ENCODE assay signal across 1 cellular context in genomic region chr9:128102861-128103588, GRCh38.
TF ChIP-seq lines count a peak whose summit lies in the region.

No MANE protein-coding gene starts in this region.

TF ChIP-seq in IMR-90, 13 proteins besides CTCF, POLR2A, EP300 and RAD21 (continued from another document):
- TF ChIP-seq ELK1 (IDR thresholded peaks at IDR 0.05; ENCODE audit: borderline replicate concordance, low read depth, low read length): no peak
- TF ChIP-seq FOS (IDR thresholded peaks at IDR 0.05; ENCODE audit: low read depth, low read length): no peak
- TF ChIP-seq RFX5 (IDR thresholded peaks at IDR 0.05; ENCODE audit: low read depth, low read length): no peak
- no peak for TF ChIP-seq CHD1 (IDR thresholded peaks at IDR 0.05; ENCODE audit: low read depth, low read length)
- no peak for TF ChIP-seq MAZ (IDR thresholded peaks at IDR 0.05; ENCODE audit: borderline replicate concordance, low read depth, low read length)
- TF ChIP-seq USF2 (IDR thresholded peaks at IDR 0.05; ENCODE audit: low read depth, low read length): no peak
- TF ChIP-seq NFE2L2 (IDR thresholded peaks at IDR 0.05; ENCODE audit: low read depth, low read length): no peak
- no peak for TF ChIP-seq CEBPB (IDR thresholded peaks at IDR 0.05; ENCODE audit: low read depth, low read length)
- no peak for TF ChIP-seq SMC3 (IDR thresholded peaks at IDR 0.05; ENCODE audit: low read depth, low read length)
- TF ChIP-seq RCOR1 (IDR thresholded peaks at IDR 0.05; ENCODE audit: insufficient replicate concordance, low read length): no peak
